12 cellular contexts compared by ENCODE assay signal in genomic region chr7:1105189-1105588, GRCh38. TPM values are rescaled to one million over a fixed set of nuclear protein-coding genes. Genes with fewer than 3 reads are reported as not detected.
DNase-seq lines count a peak whose midpoint lies in the region; ATAC-seq and TF ChIP-seq lines count a peak whose summit lies in the region.
"Had no signal": no experiment of that assay in that cellular context is flagged by ENCODE, and none has a peak within 500 bp of the region (broad histone marks: within the 10 kb centered on the region; RNA-seq: fewer than 3 reads in every experiment).

No MANE protein-coding gene starts in this region.

- H3K27ac ChIP-seq in dorsolateral prefrontal cortex (peak overlapping the region in 40 of 59 donors; percentile 2 to 78 (median 45)), mammary epithelial cell (ENCODE audit: insufficient read depth, low read depth, low read length) (no peak overlapping the region)

- ATAC-seq in GM19467 (IDR thresholded peaks at IDR 0.05; ENCODE audit: unreplicated experiment) (peak; percentile 41), HG03064 (IDR thresholded peaks at IDR 0.05; ENCODE audit: low read depth, unreplicated experiment) (peak; percentile 47), GM18502 (IDR thresholded peaks at IDR 0.05; ENCODE audit: poor library complexity, unreplicated experiment) (no peak), GM19023 (IDR thresholded peaks at IDR 0.05; ENCODE audit: unreplicated experiment) (no peak)
- no peak for ATAC-seq in natural killer cell treated with Interleukin-12 subunit alpha and Interleukin-12 subunit beta and Interleukin-15 and Interleukin-18, amount 100 ng/mL, for 72 hours

- in situ Hi-C loops in mammary epithelial cell (cut with MboI; ENCODE audit: low sequenced_read_pairs in 2 of 2) = no loop called here

- H3K4me3 Mint-ChIP-seq in natural killer cell treated with Interleukin-12 subunit alpha and Interleukin-12 subunit beta and Interleukin-15 and Interleukin-18, amount 100 ng/mL, for 72 hours = no peak overlapping the region

- peaks cover 3% of the 10 kb centered on the region for H4K20me1 ChIP-seq in mammary epithelial cell (ENCODE audit: insufficient read depth, low read length)

- CTCF ChIA-PET in mammary epithelial cell (lab: Charles Lee; ENCODE audit: low non-redundant PET) = no interaction called here

- H3K27me3 ChIP-seq in dorsolateral prefrontal cortex (no peaks in the 10 kb centered on the region), mammary epithelial cell (ENCODE audit: insufficient read depth, low read length) (no peaks in the 10 kb centered on the region)

- H3K27ac Mint-ChIP-seq in natural killer cell treated with Interleukin-12 subunit alpha and Interleukin-12 subunit beta and Interleukin-15 and Interleukin-18, amount 100 ng/mL, for 72 hours = no peak overlapping the region

- H3K4me2 ChIP-seq in mammary epithelial cell (ENCODE audit: insufficient read depth, low read depth, low read length) = no peak overlapping the region

- WGBS in mammary epithelial cell (ENCODE audit: low coverage, missing lambda C conversion rate) = 97% methylated on average over 9 of the region's 11 CpGs

- H3K9me3 Mint-ChIP-seq in natural killer cell treated with Interleukin-12 subunit alpha and Interleukin-12 subunit beta and Interleukin-15 and Interleukin-18, amount 100 ng/mL, for 72 hours = no peaks in the 10 kb centered on the region

- H3K4me3 ChIP-seq in GM12865 (ENCODE audit: low read depth, low read length) = peak overlapping the region; percentile 31
- no peak overlapping the region for H3K4me3 ChIP-seq in dorsolateral prefrontal cortex
- H3K4me3 ChIP-seq in mammary epithelial cell (replicated peaks in 1 of 3; ENCODE audit: insufficient read depth in 1 of 3, low read depth in 2 of 3, low read length in 3 of 3) = no peak overlapping the region

- TF ChIP-seq CTCF in GM12865 (IDR thresholded peaks at IDR 0.05; ENCODE audit: insufficient read depth, low read depth, low read length, missing control alignments) (no peak), dorsolateral prefrontal cortex (IDR thresholded peaks at IDR 0.05 in 54 of 56, conservative IDR thresholded peaks at IDR 0.05 in 2 of 56; ENCODE audit: low read depth in 1 of 56, partially characterized antibody in 56 of 56) (no peak), mammary epithelial cell (conservative IDR thresholded peaks at IDR 0.05 in 1 of 2, IDR thresholded peaks at IDR 0.05 in 1 of 2; ENCODE audit: extremely low read depth in 1 of 2, insufficient read depth in 1 of 2, low read depth in 1 of 2, low read length in 2 of 2) (no peak)

- no peaks in the 10 kb centered on the region for H3K36me3 Mint-ChIP-seq in natural killer cell treated with Interleukin-12 subunit alpha and Interleukin-12 subunit beta and Interleukin-15 and Interleukin-18, amount 100 ng/mL, for 72 hours

- peaks cover 4 to 7% of the 10 kb centered on the region in 2 donors for H3K4me1 Mint-ChIP-seq in natural killer cell treated with Interleukin-12 subunit alpha and Interleukin-12 subunit beta and Interleukin-15 and Interleukin-18, amount 100 ng/mL, for 72 hours (ENCODE audit: low read depth in 2 of 2)

- H2AFZ ChIP-seq in mammary epithelial cell (ENCODE audit: low read depth, low read length) = no peak overlapping the region

- no peaks in the 10 kb centered on the region for H3K9me3 ChIP-seq in mammary epithelial cell (replicated peaks; ENCODE audit: insufficient read depth, low read length)

- H3K9ac ChIP-seq in mammary epithelial cell (ENCODE audit: insufficient read depth, low read length) = no peak overlapping the region

- H3K4me1 ChIP-seq in mammary epithelial cell (ENCODE audit: insufficient read depth, low read length) = no peaks in the 10 kb centered on the region

- intact Hi-C loops in dorsolateral prefrontal cortex (cut with DNase I) (no loop called here), mammary epithelial cell (cut with micrococcal nuclease) (no loop called here)

- DNase-seq in GM12865 (ENCODE audit: low read depth) = peak; percentile 86
- peak in 1 of 10 donors; percentile 13 for DNase-seq in dorsolateral prefrontal cortex
- no peak for DNase-seq in natural killer cell treated with Interleukin-12 subunit alpha and Interleukin-12 subunit beta and Interleukin-15 and Interleukin-18, amount 100 ng/mL, for 72 hours (ENCODE audit: low spot score)
- no peak for DNase-seq in mammary epithelial cell
- DNase-seq: activated CD8-positive, alpha-beta memory T cell treated with anti-CD3 and anti-CD28 coated beads, Interleukin-2, amount 50 U/mL, for 48 hours; effector CD4-positive, alpha-beta T cell; NCI-H446; occipital lobe had no signal

- peaks cover 30% of the 10 kb centered on the region for H3K79me2 ChIP-seq in mammary epithelial cell (ENCODE audit: insufficient read depth, low read length)

- BruUV-seq in mammary epithelial cell (replicated peaks; lab: Mats Ljungman, UMichigan) = no TSS peak

- dilution Hi-C loops in mammary epithelial cell (cut with HindIII; ENCODE audit: low sequenced_read_pairs) = no loop called here

- no peaks in the 10 kb centered on the region for H3K36me3 ChIP-seq in mammary epithelial cell (ENCODE audit: insufficient read depth, low read length)

- no peaks in the 10 kb centered on the region for H3K27me3 Mint-ChIP-seq in natural killer cell treated with Interleukin-12 subunit alpha and Interleukin-12 subunit beta and Interleukin-15 and Interleukin-18, amount 100 ng/mL, for 72 hours

RNA-seq across cellular contexts. Expression of gene GPER1, which starts 17.3 kb away (rescaled TPM):
- total RNA-seq in dorsolateral prefrontal cortex (10 to 100 TPM in 51 of 120 experiments, 1 to 10 TPM in 69; 2.4 to 37.0 (median 9.3) TPM), mammary epithelial cell (under 1 TPM; 0.33 to 0.45 TPM)
- total RNA-seq in natural killer cell treated with Interleukin-12 subunit alpha and Interleukin-12 subunit beta and Interleukin-15 and Interleukin-18, amount 100 ng/mL, for 72 hours = not detected
- polyA plus RNA-seq in mammary epithelial cell = 1.1 TPM
- 1.3 TPM for polyA minus RNA-seq in mammary epithelial cell

RNA-seq across cellular contexts. Expression of gene ZFAND2A, which starts 54.8 kb away (rescaled TPM):
- total RNA-seq in dorsolateral prefrontal cortex (100 to 1,000 TPM in 3 of 120 experiments, 10 to 100 TPM in 117; 29.9 to 140 (median 46.0) TPM), mammary epithelial cell (10 to 100 TPM; 11.5 to 20.8 TPM)
- total RNA-seq in natural killer cell treated with Interleukin-12 subunit alpha and Interleukin-12 subunit beta and Interleukin-15 and Interleukin-18, amount 100 ng/mL, for 72 hours = 10 to 100 TPM; 34.7 to 41.2 TPM
- polyA plus RNA-seq in mammary epithelial cell = 24.1 TPM
- polyA minus RNA-seq in mammary epithelial cell = 10.2 TPM

Comparison
In these comparisons a context has a peak if more than half of its experiments do, and no peak if none do; other contexts are left out.
1. ATAC-seq: peak in GM19467 (single experiment) and HG03064 (single experiment); none in natural killer cell treated with Interleukin-12 subunit alpha and Interleukin-12 subunit beta and Interleukin-15 and Interleukin-18, amount 100 ng/mL, for 72 hours (0 of 2), GM18502 (single experiment) and GM19023 (single experiment).